Comparison of ENCODE assay signal across 8 cellular contexts in genomic region chr10:101012525-101013364, GRCh38. TPM values are rescaled to one million over a fixed set of nuclear protein-coding genes. Genes with fewer than 3 reads are reported as not detected.
DNase-seq lines count a peak whose midpoint lies in the region; ATAC-seq, FAIRE-seq and TF ChIP-seq lines count a peak whose summit lies in the region.

No MANE protein-coding gene starts in this region.

- peak; percentile 98 for DNase-seq in ACHN
- no peak for DNase-seq in GM18507 (ENCODE audit: extremely low spot score, insufficient read length, low read depth)
- DNase-seq in NCI-H345 treated with DMSO at 0.1 percent for 48 hours (lab: John Stamatoyannopoulos, UW; ENCODE audit: unreplicated experiment), result peak; percentile 49
- DNase-seq in activated CD4-positive, CD25-positive, alpha-beta regulatory T cell treated with anti-CD3 and anti-CD28 coated beads, Interleukin-2, amount 50 U/mL, for 72 hours, result peak; percentile 78
- peak; percentile 92 for DNase-seq in choroid plexus epithelial cell (ENCODE audit: low read depth)
- DNase-seq in stimulated activated CD4-positive, alpha-beta T cell treated with anti-CD3 and anti-CD28 coated beads, Interleukin-4, amount 100 ng/mL, for 48 hours (ENCODE audit: low read depth in 2 of 2), result peak; percentile 76 to 79

- peak; percentile 62 for ATAC-seq in HG03097 (IDR thresholded peaks at IDR 0.05; ENCODE audit: low FRiP score, unreplicated experiment)

- no peak overlapping the region for H3K9ac ChIP-seq in liver (ENCODE audit: low read depth in 1 of 2, low read length in 2 of 2)

- peak; percentile 75 to 87 for TF ChIP-seq RAD21 in liver (IDR thresholded peaks at IDR 0.05)

- H3K27me3 ChIP-seq in liver (ENCODE audit: control insufficient read depth in 4 of 4, insufficient read depth in 4 of 4, low read length in 3 of 4), result no peaks in the 10 kb centered on the region

- no peaks in the 10 kb centered on the region for H3K36me3 ChIP-seq in liver (ENCODE audit: control insufficient read depth in 4 of 4, insufficient read depth in 3 of 4, low read depth in 1 of 4, low read length in 3 of 4)

- 24% methylated on average over 14 of the region's 14 CpGs for WGBS in liver

- TF ChIP-seq CTCF in choroid plexus epithelial cell (conservative IDR thresholded peaks at IDR 0.05; ENCODE audit: low read depth, low read length) (peak; percentile 78), liver (IDR thresholded peaks at IDR 0.05; ENCODE audit: low read depth, low read length, missing input control) (peak; percentile 84)

- H3K27ac ChIP-seq in liver (ENCODE audit: low read depth in 1 of 2, low read length in 2 of 2), result no peak overlapping the region

- in situ Hi-C loops in ACHN (cut with HindIII; ENCODE audit: low pct_ligation_motif_present, low pct_unique_long_range_greater_than_20kb, low sequenced_read_pairs), result no loop called here

- H3K9me3 ChIP-seq in liver (ENCODE audit: control insufficient read depth in 4 of 4, low read length in 3 of 4), result no peaks in the 10 kb centered on the region

- H3K4me3 ChIP-seq in choroid plexus epithelial cell (ENCODE audit: low read depth, low read length) (no peak overlapping the region), liver (ENCODE audit: low read depth in 1 of 3, low read length in 3 of 3) (no peak overlapping the region)

- peaks cover 0 to 9% (median 3%) of the 10 kb centered on the region in 4 donors for H3K4me1 ChIP-seq in liver (ENCODE audit: control insufficient read depth in 4 of 4, insufficient read depth in 4 of 4, low read length in 3 of 4)

- peak; percentile 92 for FAIRE-seq in GM18507 (lab: Jason Lieb, UNC)

TF ChIP-seq in liver, 16 proteins besides CTCF, POLR2A, EP300 and RAD21:
- TF ChIP-seq TAF1 (conservative IDR thresholded peaks at IDR 0.05), result no peak
- no peak for TF ChIP-seq GABPA (IDR thresholded peaks at IDR 0.05 in 1 of 2, conservative IDR thresholded peaks at IDR 0.05 in 1 of 2)
- no peak for TF ChIP-seq FOXA2 (IDR thresholded peaks at IDR 0.05)
- TF ChIP-seq SP1 (IDR thresholded peaks at IDR 0.05), result peak; percentile 10
- TF ChIP-seq ZBTB33 (IDR thresholded peaks at IDR 0.05), result no peak
- TF ChIP-seq ATF3 (IDR thresholded peaks at IDR 0.05), result no peak
- no peak for TF ChIP-seq REST (IDR thresholded peaks at IDR 0.05)
- no peak for TF ChIP-seq HNF4G (IDR thresholded peaks at IDR 0.05)
- no peak for TF ChIP-seq NR2F2 (IDR thresholded peaks at IDR 0.05)
- TF ChIP-seq FOXA1 (IDR thresholded peaks at IDR 0.05), result no peak
- TF ChIP-seq JUND (IDR thresholded peaks at IDR 0.05), result peak in 1 of 2 donors; percentile 16

RNA-seq across cellular contexts. Expression of gene LZTS2, which starts 13.1 kb away (rescaled TPM):
- total RNA-seq in liver, result 10 to 100 TPM in 1 of 2 donors, 1 to 10 TPM in 1; 9.9 to 10.3 TPM
- polyA plus RNA-seq in liver, result 1 to 10 TPM; 2.1 to 9.2 TPM

RNA-seq across cellular contexts. Expression of gene PDZD7, which starts 18.2 kb away (rescaled TPM):
- total RNA-seq in liver, result under 1 TPM in 1 of 2 donors, not detected in 1; 0.09 TPM
- polyA plus RNA-seq in liver, result under 1 TPM; 0.06 to 0.07 TPM

RNA-seq across cellular contexts. Expression of gene SFXN3, which starts 18.3 kb away (rescaled TPM):
- total RNA-seq in liver, result 10 to 100 TPM in 1 of 2 donors, 1 to 10 TPM in 1; 8.9 to 11.1 TPM
- polyA plus RNA-seq in liver, result 1 to 10 TPM; 1.7 to 3.8 TPM

RNA-seq across cellular contexts. Expression of gene TWNK, which starts 25.4 kb away (rescaled TPM):
- 1 to 10 TPM; 4.1 to 4.8 TPM for total RNA-seq in liver
- polyA plus RNA-seq in liver, result 1 to 10 TPM; 1.6 to 6.2 TPM

RNA-seq across cellular contexts. Expression of gene MRPL43, which starts 25.4 kb away (rescaled TPM):
- 10 to 100 TPM; 30.5 to 53.3 TPM for total RNA-seq in liver
- polyA plus RNA-seq in liver, result 10 to 100 TPM; 62.4 to 76.0 TPM
